ENCODE assay signal across 20 cellular contexts in the genomic region with DNA sequence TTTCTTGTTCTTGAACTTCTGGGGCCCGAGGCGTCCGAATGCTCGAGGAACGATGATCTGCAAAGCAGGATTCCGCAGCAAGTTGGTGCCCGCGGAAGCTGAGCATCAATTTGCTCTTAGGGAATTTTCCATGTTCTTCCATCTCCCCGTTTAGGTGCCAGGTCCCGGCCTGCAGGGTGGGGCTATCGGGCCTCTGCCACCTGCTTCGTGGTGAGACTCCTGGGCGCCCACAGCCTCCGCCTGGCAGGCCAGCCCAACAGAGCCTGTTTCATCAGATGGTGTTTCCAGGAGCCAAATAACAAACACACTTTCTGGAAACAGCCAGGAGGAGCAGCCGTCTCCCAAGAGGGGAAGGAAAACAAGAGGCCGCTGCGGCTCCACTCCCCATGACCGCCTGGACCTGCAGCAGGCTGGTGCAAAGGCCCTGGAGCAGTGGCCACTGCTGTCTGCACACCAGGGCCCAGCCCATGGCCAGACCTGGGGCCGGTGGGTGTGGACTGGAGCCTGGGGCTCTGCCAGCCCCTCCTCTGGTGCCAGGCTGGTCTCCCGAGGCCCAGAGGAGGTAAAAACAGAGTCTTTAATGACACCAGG. TPM values are rescaled to one million over a fixed set of nuclear protein-coding genes. Genes with fewer than 3 reads are reported as not detected.
DNase-seq lines count a peak whose midpoint lies in the region; ATAC-seq and TF ChIP-seq lines count a peak whose summit lies in the region.
"Had no signal": no experiment of that assay in that cellular context is flagged by ENCODE, and none has a peak within 500 bp of the region (broad histone marks: within the 10 kb centered on the region; RNA-seq: fewer than 3 reads in every experiment).

No MANE protein-coding gene starts in this region.

- WGBS in esophagus, 2 donors = 40 to 51% methylated on average over 20 of the region's 20 CpGs
- 67% methylated on average over 20 of the region's 20 CpGs; no CpG with 5 or more reads in 1 of the 2 donors for WGBS in transverse colon (ENCODE audit: low coverage in 1 of 2), 2 donors

- no peaks in the 10 kb centered on the region for H3K36me3 Mint-ChIP-seq in MCF 10A (ENCODE audit: insufficient read depth, unreplicated experiment)
- H3K36me3 Mint-ChIP-seq: activated CD4-positive, alpha-beta memory T cell treated with anti-CD3 and anti-CD28 coated beads for 36 hours; activated naive CD8-positive, alpha-beta T cell had no signal

- no peak for TF ChIP-seq POLR2A in breast epithelium (IDR thresholded peaks at IDR 0.05)
- TF ChIP-seq POLR2A in transverse colon (IDR thresholded peaks at IDR 0.05) = no peak

- ATAC-seq in HG03108 (IDR thresholded peaks at IDR 0.05; ENCODE audit: unreplicated experiment) = no peak

- BruUV-seq in MCF 10A (replicated peaks; lab: Mats Ljungman, UMichigan) = no TSS peak

- no peak for TF ChIP-seq EP300 in transverse colon (IDR thresholded peaks at IDR 0.05; ENCODE audit: low read depth)

- peaks cover 9 to 11% of the 10 kb centered on the region in 2 donors for H3K4me1 ChIP-seq in breast epithelium
- peaks cover 8 to 24% of the 10 kb centered on the region in 2 donors for H3K4me1 ChIP-seq in esophagus (ENCODE audit: control insufficient read depth in 2 of 2, insufficient read depth in 2 of 2, low read length in 1 of 2)
- peaks cover 8 to 29% (median 17%) of the 10 kb centered on the region in 4 donors for H3K4me1 ChIP-seq in transverse colon

- H3K4me1 Mint-ChIP-seq in MCF 10A (ENCODE audit: insufficient read depth, unreplicated experiment) = no peaks in the 10 kb centered on the region

- DNase-seq in breast epithelium (ENCODE audit: low spot score in 2 of 2) = peak; percentile 69 to 94
- no peak for DNase-seq in MCF 10A (ENCODE audit: unreplicated experiment)
- DNase-seq in myocyte (ENCODE audit: low read depth) = peak; percentile 84
- no peak for DNase-seq in transverse colon
- no peak for DNase-seq in SKM-1 (lab: John Stamatoyannopoulos, UW; ENCODE audit: unreplicated experiment)
- DNase-seq in GM20000 (ENCODE audit: low spot score) = no peak
- DNase-seq: 8988T; activated CD4-positive, alpha-beta memory T cell treated with anti-CD3 and anti-CD28 coated beads for 36 hours; activated T-cell treated with anti-CD3 and anti-CD28 coated beads, Interleukin-2, amount 50 U/mL, for 4 hours; DMS53; kidney glomerular epithelial cell; midbrain; NCI-H1105 treated with DMSO at 0.1 percent for 48 hours; NCI-H446 treated with DMSO at 0.1 percent for 48 hours had no signal

- H3K4me3 ChIP-seq in breast epithelium (peak overlapping the region in 1 of 3 donors; percentile 11), esophagus (ENCODE audit: low read depth in 1 of 2, low read length in 2 of 2) (no peak overlapping the region), transverse colon (no peak overlapping the region)
- H3K4me3 ChIP-seq: tibial nerve had no signal

- CTCF ChIA-PET in MCF 10A (lab: Yijun Ruan, JAX) = no interaction called here

- H3K27me3 ChIP-seq in breast epithelium (no peaks in the 10 kb centered on the region), esophagus (ENCODE audit: control insufficient read depth in 1 of 2, insufficient read depth in 2 of 2, low read length in 2 of 2) (no peaks in the 10 kb centered on the region), transverse colon (no peaks in the 10 kb centered on the region)
- H3K27me3 ChIP-seq: tibial nerve had no signal

- no peaks in the 10 kb centered on the region for H3K9me3 Mint-ChIP-seq in MCF 10A (ENCODE audit: unreplicated experiment)
- H3K9me3 Mint-ChIP-seq: activated CD4-positive, alpha-beta memory T cell treated with anti-CD3 and anti-CD28 coated beads for 36 hours; activated T-cell treated with anti-CD3 and anti-CD28 coated beads, Interleukin-2, amount 50 U/mL, for 4 hours had no signal

- no peaks in the 10 kb centered on the region for H3K27me3 Mint-ChIP-seq in MCF 10A (ENCODE audit: insufficient read depth, unreplicated experiment)
- H3K27me3 Mint-ChIP-seq: activated CD4-positive, alpha-beta memory T cell treated with anti-CD3 and anti-CD28 coated beads for 36 hours had no signal

- TF ChIP-seq CTCF in breast epithelium (IDR thresholded peaks at IDR 0.05) (no peak), MCF 10A (IDR thresholded peaks at IDR 0.05; ENCODE audit: unreplicated experiment) (no peak), transverse colon (IDR thresholded peaks at IDR 0.05) (no peak), GM20000 (IDR thresholded peaks at IDR 0.05; ENCODE audit: extremely low read depth, missing control alignments) (no peak)

- H3K4me3 Mint-ChIP-seq in MCF 10A (ENCODE audit: unreplicated experiment) = no peak overlapping the region
- H3K4me3 Mint-ChIP-seq: activated CD4-positive, alpha-beta memory T cell treated with anti-CD3 and anti-CD28 coated beads for 36 hours; activated naive CD8-positive, alpha-beta T cell; activated T-cell treated with anti-CD3 and anti-CD28 coated beads, Interleukin-2, amount 50 U/mL, for 4 hours had no signal

- peak overlapping the region; percentile 83 to 89 for H3K27ac ChIP-seq in breast epithelium
- peak overlapping the region; percentile 56 to 70 for H3K27ac ChIP-seq in esophagus (ENCODE audit: low read depth in 2 of 2, low read length in 1 of 2)
- H3K27ac ChIP-seq in transverse colon = peak overlapping the region in 3 of 4 donors; percentile 22 to 50 (median 40)
- H3K27ac ChIP-seq: KMS-11, VCaP had no signal

- H3K9me3 ChIP-seq in breast epithelium (no peaks in the 10 kb centered on the region), esophagus (ENCODE audit: control insufficient read depth in 2 of 2, insufficient read depth in 1 of 2, low read depth in 1 of 2, low read length in 1 of 2) (no peaks in the 10 kb centered on the region), transverse colon (no peaks in the 10 kb centered on the region)
- H3K9me3 ChIP-seq: tibial nerve had no signal

- no peaks in the 10 kb centered on the region for H3K36me3 ChIP-seq in breast epithelium
- H3K36me3 ChIP-seq in esophagus (ENCODE audit: control insufficient read depth in 2 of 2, insufficient read depth in 2 of 2, low read length in 1 of 2) = no peaks in the 10 kb centered on the region
- no peaks in the 10 kb centered on the region for H3K36me3 ChIP-seq in transverse colon
- H3K36me3 ChIP-seq: tibial nerve had no signal

- H3K27ac Mint-ChIP-seq in MCF 10A (ENCODE audit: low read depth, unreplicated experiment) = no peak overlapping the region
- H3K27ac Mint-ChIP-seq: activated CD4-positive, alpha-beta memory T cell treated with anti-CD3 and anti-CD28 coated beads for 36 hours; activated naive CD8-positive, alpha-beta T cell had no signal

- intact Hi-C loops in breast epithelium (cut with DNase I; ENCODE audit: low total_unique reads) = no loop called here
- intact Hi-C loops in MCF 10A (cut with micrococcal nuclease) = no loop called here
- intact Hi-C loops in transverse colon (cut with DNase I; ENCODE audit: low total_unique reads) = no loop called here

- POLR2A ChIA-PET in MCF 10A (lab: Yijun Ruan, JAX) = no interaction called here

- in situ Hi-C loops in transverse colon (cut with MboI; ENCODE audit: low pct_ligation_motif_present in 1 of 4, low pct_unique_long_range_greater_than_20kb in 1 of 4, low sequenced_read_pairs in 3 of 4) = no loop called here

RNA-seq across cellular contexts. Expression of gene SLX9, which starts 54.8 kb away (rescaled TPM):
- total RNA-seq in breast epithelium (10 to 100 TPM; 15.8 to 17.7 (median 17.0) TPM), MCF 10A (2022) (40.4 and 58.7 TPM in 2 replicates), myocyte (13.6 and 14.9 TPM in 2 replicates), transverse colon (10 to 100 TPM in 3 of 4 donors, 1 to 10 TPM in 1; 8.1 to 46.0 (median 16.6) TPM)
- 10 to 100 TPM; 12.4 to 16.1 TPM for polyA plus RNA-seq in esophagus
- polyA plus RNA-seq in myocyte (2012) = 24.5 TPM

Comparison
In these comparisons a context has a peak if more than half of its experiments do, and no peak if none do; other contexts are left out.
1. DNase-seq: peak in breast epithelium (2 of 2) and myocyte (single experiment); none in MCF 10A (single experiment), transverse colon (single experiment), SKM-1 (single experiment) and GM20000 (single experiment).
2. Peak in every context shown above with its lines, with median percentiles within 50 percentile points of each other: H3K27ac ChIP-seq.